Comparison of ENCODE assay signal across 7 cellular contexts in genomic region chr4:4430492-4431195, GRCh38. TPM values are rescaled to one million over a fixed set of nuclear protein-coding genes. Genes with fewer than 3 reads are reported as not detected.
DNase-seq lines count a peak whose midpoint lies in the region; ATAC-seq and TF ChIP-seq lines count a peak whose summit lies in the region.

No MANE protein-coding gene starts in this region.

- ATAC-seq in mucosa of descending colon (peak; percentile 77), upper lobe of left lung (ENCODE audit: low FRiP score in 2 of 2) (no peak)

- intact Hi-C loops in mucosa of descending colon (cut with DNase I, micrococcal nuclease): no loop called here

- no peak for TF ChIP-seq POLR2A in upper lobe of left lung (IDR thresholded peaks at IDR 0.05)

- no peaks in the 10 kb centered on the region for H3K27me3 ChIP-seq in GM06990 (replicated peaks; ENCODE audit: control insufficient read depth, insufficient read depth, low read length)
- H3K27me3 ChIP-seq in WERI-Rb-1 (ENCODE audit: insufficient read depth, low read depth, severe bottlenecking): no peaks in the 10 kb centered on the region
- no peaks in the 10 kb centered on the region for H3K27me3 ChIP-seq in upper lobe of left lung

- H3K27ac ChIP-seq in WERI-Rb-1 (no peak overlapping the region), upper lobe of left lung (no peak overlapping the region)

- 71 to 73% methylated on average over 7 of the region's 7 CpGs for WGBS in upper lobe of left lung, 2 donors

- H3K4me3 ChIP-seq in GM06990 (replicated peaks; ENCODE audit: low read depth, low read length) (no peak overlapping the region), WERI-Rb-1 (ENCODE audit: low read depth, low read length) (no peak overlapping the region), mucosa of descending colon (no peak overlapping the region), upper lobe of left lung (no peak overlapping the region)

- no peaks in the 10 kb centered on the region for H3K9me3 ChIP-seq in WERI-Rb-1 (ENCODE audit: severe bottlenecking)
- H3K9me3 ChIP-seq in mucosa of descending colon: no peaks in the 10 kb centered on the region
- no peaks in the 10 kb centered on the region for H3K9me3 ChIP-seq in upper lobe of left lung

- DNase-seq in GM06990 (ENCODE audit: extremely low read depth, insufficient read length) (no peak), H4 (ENCODE audit: low spot score) (peak; percentile 74), NCI-H1105 (lab: John Stamatoyannopoulos, UW) (peak; percentile 0), WERI-Rb-1 (peak; percentile 82), ecto neural progenitor cell (ENCODE audit: low spot score) (peak; percentile 71), mucosa of descending colon (peak in 1 of 3 donors; percentile 44), upper lobe of left lung (no peak)

- H3K36me3 ChIP-seq in GM06990 (ENCODE audit: control insufficient read depth, insufficient read depth, low read length) (peaks cover 10% of the 10 kb centered on the region), WERI-Rb-1 (peaks cover 9% of the 10 kb centered on the region), mucosa of descending colon (ENCODE audit: low read depth) (no peaks in the 10 kb centered on the region), upper lobe of left lung (peaks cover 8 to 47% (median 13%) of the 10 kb centered on the region in 4 donors)

- TF ChIP-seq CTCF in GM06990 (IDR thresholded peaks at IDR 0.05; ENCODE audit: insufficient read depth, low read length, poor library complexity, severe bottlenecking) (peak; percentile 82), WERI-Rb-1 (IDR thresholded peaks at IDR 0.05; ENCODE audit: low read depth, low read length) (peak; percentile 94), mucosa of descending colon (IDR thresholded peaks at IDR 0.05) (no peak), upper lobe of left lung (IDR thresholded peaks at IDR 0.05) (peak in 4 of 6 experiments; percentile 31 to 42 (median 37))

- TF ChIP-seq EP300 in upper lobe of left lung (IDR thresholded peaks at IDR 0.05): no peak

- H3K4me1 ChIP-seq in mucosa of descending colon (ENCODE audit: low read depth): no peaks in the 10 kb centered on the region
- H3K4me1 ChIP-seq in upper lobe of left lung: no peaks in the 10 kb centered on the region

RNA-seq across cellular contexts. Expression of gene NSG1, which starts 43.7 kb away (rescaled TPM):
- 7.5 and 8.9 TPM in 2 replicates for total RNA-seq in H4 (2014; rRNA removed; shearing (Covaris generic))
- total RNA-seq in mucosa of descending colon (1 to 10 TPM; 1.2 to 7.9 (median 3.3) TPM), upper lobe of left lung (1 to 10 TPM in 4 of 6 donors, under 1 TPM in 1, not detected in 1; 0.29 to 3.8 (median 1.3) TPM)

Comparison
In these comparisons a context has a peak if more than half of its experiments do, and no peak if none do; other contexts are left out.
1. DNase-seq: peak in H4 (single experiment), NCI-H1105 (single experiment), WERI-Rb-1 (single experiment) and ecto neural progenitor cell (single experiment); none in GM06990 (single experiment) and upper lobe of left lung (0 of 2).